Comparison of ENCODE assay signal across 21 cellular contexts in the genomic region with DNA sequence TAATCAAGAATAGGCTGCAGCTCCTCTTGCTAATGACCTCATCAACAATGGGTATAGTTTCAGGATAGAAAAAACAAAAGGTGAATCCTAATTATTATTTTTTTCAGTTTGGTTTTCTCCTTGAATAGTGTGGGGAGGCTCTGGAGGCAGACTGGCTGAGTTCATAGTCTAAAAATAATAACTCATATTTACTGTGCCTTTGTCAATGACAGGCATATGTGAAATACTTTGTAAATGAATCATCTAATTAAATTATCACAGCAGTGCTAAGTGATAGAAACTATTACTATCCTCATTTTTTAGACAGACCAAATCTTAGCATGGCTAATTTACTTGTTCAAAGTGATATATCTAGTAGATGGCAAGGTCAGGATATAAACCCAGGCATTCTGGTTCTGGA.
"Had no signal": no experiment of that assay in that cellular context is flagged by ENCODE, and none has a peak within 500 bp of the region (broad histone marks: within the 10 kb centered on the region; RNA-seq: fewer than 3 reads in every experiment).

No MANE protein-coding gene starts in this region.

- ATAC-seq: activated CD8-positive, alpha-beta T cell treated with anti-CD3 and anti-CD28 coated beads for 36 hours; activated T-cell treated with anti-CD3 and anti-CD28 coated beads, Interleukin-2, amount 50 U/mL, for 4 hours; gastroesophageal sphincter; left colon; right cardiac atrium; stimulated activated naive CD8-positive, alpha-beta T cell treated with anti-CD3 and anti-CD28 coated beads, Interleukin-15, amount 100 ng/mL, for 72 hours had no signal

- H3K27me3 ChIP-seq: cardiac muscle cell, dorsolateral prefrontal cortex, gastroesophageal sphincter, suprapubic skin, vagina had no signal

- H3K27ac Mint-ChIP-seq: activated B cell treated with CpG ODN at 0.5 μM for 24 hours; activated CD8-positive, alpha-beta T cell treated with anti-CD3 and anti-CD28 coated beads for 36 hours; stimulated activated naive CD8-positive, alpha-beta T cell treated with anti-CD3 and anti-CD28 coated beads, Interleukin-15, amount 100 ng/mL, for 72 hours had no signal

- H3K27ac ChIP-seq: cardiac muscle cell, dorsolateral prefrontal cortex, gastroesophageal sphincter, skin epidermis, suprapubic skin, vagina had no signal

- DNase-seq: activated B cell treated with CpG ODN at 0.5 μM for 24 hours; activated CD4-positive, alpha-beta T cell treated with anti-CD3 and anti-CD28 coated beads for 48 hours; activated CD8-positive, alpha-beta T cell treated with anti-CD3 and anti-CD28 coated beads for 36 hours; activated effector memory CD4-positive, alpha-beta T cell treated with Interleukin-2 at 50 U/mL for 16 hours; activated naive CD4-positive, alpha-beta T cell treated with anti-CD3 and anti-CD28 coated beads, Interleukin-2, amount 50 U/mL, for 16 hours; activated T-cell treated with anti-CD3 and anti-CD28 coated beads, Interleukin-2, amount 50 U/mL, for 4 hours; dorsolateral prefrontal cortex; left colon; midbrain; occipital lobe; right cardiac atrium; stimulated activated naive CD8-positive, alpha-beta T cell treated with anti-CD3 and anti-CD28 coated beads, Interleukin-15, amount 100 ng/mL, for 72 hours; T-helper 1 cell; T-helper 9 cell; trophoblast cell had no signal

- H3K4me3 ChIP-seq: cardiac muscle cell, dorsolateral prefrontal cortex, gastroesophageal sphincter, lung, skin epidermis, suprapubic skin, vagina had no signal

- H3K27me3 Mint-ChIP-seq: activated B cell treated with CpG ODN at 0.5 μM for 24 hours; activated CD8-positive, alpha-beta T cell treated with anti-CD3 and anti-CD28 coated beads for 36 hours; stimulated activated naive CD8-positive, alpha-beta T cell treated with anti-CD3 and anti-CD28 coated beads, Interleukin-15, amount 100 ng/mL, for 72 hours had no signal

- H3K9me3 ChIP-seq: vagina had no signal

- H3K4me1 Mint-ChIP-seq: activated B cell treated with CpG ODN at 0.5 μM for 24 hours; stimulated activated naive CD8-positive, alpha-beta T cell treated with anti-CD3 and anti-CD28 coated beads, Interleukin-15, amount 100 ng/mL, for 72 hours had no signal

- H3K4me1 ChIP-seq: gastroesophageal sphincter, suprapubic skin, vagina had no signal

- H3K4me3 Mint-ChIP-seq: activated B cell treated with CpG ODN at 0.5 μM for 24 hours; activated CD8-positive, alpha-beta T cell treated with anti-CD3 and anti-CD28 coated beads for 36 hours; activated T-cell treated with anti-CD3 and anti-CD28 coated beads, Interleukin-2, amount 50 U/mL, for 4 hours; stimulated activated naive CD8-positive, alpha-beta T cell treated with anti-CD3 and anti-CD28 coated beads, Interleukin-15, amount 100 ng/mL, for 72 hours had no signal

- H3K36me3 ChIP-seq: cardiac muscle cell, gastroesophageal sphincter, suprapubic skin, vagina had no signal
